Comparison of ENCODE assay signal across 29 cellular contexts in the genomic region with DNA sequence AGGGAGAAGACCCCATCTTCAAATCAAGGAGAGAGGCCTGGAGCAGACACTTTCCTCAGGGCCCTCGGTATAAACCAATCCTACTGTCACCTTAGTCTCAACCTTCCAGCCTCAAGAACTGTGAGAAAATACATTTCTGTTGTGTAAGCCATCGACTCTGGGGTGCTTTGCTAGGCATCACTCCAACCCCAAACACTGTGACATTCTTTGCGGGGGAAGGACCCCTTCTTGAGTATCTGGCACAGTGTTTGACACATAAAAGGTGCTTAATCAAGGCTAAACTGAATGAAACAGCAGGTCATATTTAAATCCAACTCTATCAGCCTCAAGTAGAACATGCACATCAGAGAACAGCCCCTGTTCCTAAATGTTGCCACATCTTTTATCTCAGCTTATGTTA.
"Had no signal": no experiment of that assay in that cellular context is flagged by ENCODE, and none has a peak within 500 bp of the region (broad histone marks: within the 10 kb centered on the region; RNA-seq: fewer than 3 reads in every experiment).

No MANE protein-coding gene starts in this region.

- H3K27ac Mint-ChIP-seq: activated B cell treated with CpG ODN at 0.5 μM for 24 hours; activated CD8-positive, alpha-beta T cell treated with anti-CD3 and anti-CD28 coated beads for 36 hours; activated naive CD8-positive, alpha-beta T cell treated with anti-CD3 and anti-CD28 coated beads for 36 hours; activated T-cell treated with anti-CD3 and anti-CD28 coated beads, Interleukin-2, amount 50 U/mL, for 72 hours; activated T-helper 17 cell treated with anti-CD3 and anti-CD28 coated beads, Interleukin-2, amount 50 U/mL, for 72 hours; IgD-negative memory B cell had no signal

- H3K9me3 ChIP-seq: body of pancreas had no signal

- H3K4me1 ChIP-seq: body of pancreas had no signal

- H3K4me3 ChIP-seq: body of pancreas, PC-9 had no signal

- H3K36me3 Mint-ChIP-seq: activated naive CD8-positive, alpha-beta T cell treated with anti-CD3 and anti-CD28 coated beads for 36 hours; IgD-negative memory B cell had no signal

- H3K27ac ChIP-seq: body of pancreas, PC-9, RWPE1, VCaP had no signal

- DNase-seq: activated B cell treated with CpG ODN at 0.5 μM for 24 hours; activated CD4-positive, alpha-beta T cell treated with anti-CD3 and anti-CD28 coated beads for 48 hours; activated CD4-positive, alpha-beta T cell treated with anti-CD3 and anti-CD28 coated beads, Interleukin-2, amount 50 U/mL, for 4 hours; activated CD4-positive, CD25-positive, alpha-beta regulatory T cell treated with anti-CD3 and anti-CD28 coated beads, Interleukin-2, amount 50 U/mL, for 72 hours; activated CD8-positive, alpha-beta T cell treated with anti-CD3 and anti-CD28 coated beads for 36 hours; activated effector memory CD4-positive, alpha-beta T cell treated with anti-CD3 and anti-CD28 coated beads, Interleukin-2, amount 50 U/mL, for 16 hours; activated naive CD4-positive, alpha-beta T cell; activated naive CD4-positive, alpha-beta T cell treated with anti-CD3 and anti-CD28 coated beads, Interleukin-2, amount 50 U/mL, for 16 hours; activated naive CD8-positive, alpha-beta T cell treated with anti-CD3 and anti-CD28 coated beads for 36 hours; activated T-cell treated with anti-CD3 and anti-CD28 coated beads, Interleukin-2, amount 50 U/mL, for 1 hour; activated T-cell treated with anti-CD3 and anti-CD28 coated beads, Interleukin-2, amount 50 U/mL, for 72 hours; amniotic stem cell; body of pancreas; Karpas-422; KBM-7; NCI-H146; NCI-H2227 treated with DMSO at 0.1 percent for 48 hours; NCI-H526 treated with DMSO at 0.1 percent for 48 hours; NCI-H774; PC-9; SIG-M5; SW 1271; T-helper 1 cell; T-helper 2 cell; T-helper 9 cell had no signal

- H3K4me1 Mint-ChIP-seq: activated B cell treated with CpG ODN at 0.5 μM for 24 hours; activated naive CD8-positive, alpha-beta T cell treated with anti-CD3 and anti-CD28 coated beads for 36 hours; activated T-helper 17 cell treated with anti-CD3 and anti-CD28 coated beads, Interleukin-2, amount 50 U/mL, for 72 hours; IgD-negative memory B cell had no signal

- ATAC-seq: activated CD8-positive, alpha-beta T cell treated with anti-CD3 and anti-CD28 coated beads for 36 hours; activated T-cell treated with anti-CD3 and anti-CD28 coated beads, Interleukin-2, amount 50 U/mL, for 72 hours; activated T-helper 17 cell treated with anti-CD3 and anti-CD28 coated beads, Interleukin-2, amount 50 U/mL, for 72 hours; body of pancreas had no signal

- H3K4me3 Mint-ChIP-seq: activated B cell treated with CpG ODN at 0.5 μM for 24 hours; activated CD8-positive, alpha-beta T cell treated with anti-CD3 and anti-CD28 coated beads for 36 hours; activated naive CD8-positive, alpha-beta T cell treated with anti-CD3 and anti-CD28 coated beads for 36 hours; activated T-cell treated with anti-CD3 and anti-CD28 coated beads, Interleukin-2, amount 50 U/mL, for 72 hours; activated T-helper 17 cell treated with anti-CD3 and anti-CD28 coated beads, Interleukin-2, amount 50 U/mL, for 72 hours; IgD-negative memory B cell had no signal

- H3K27me3 ChIP-seq: body of pancreas had no signal

- H3K27me3 Mint-ChIP-seq: IgD-negative memory B cell had no signal
